Comparison of ENCODE assay signal across 1 cellular context in the genomic region with DNA sequence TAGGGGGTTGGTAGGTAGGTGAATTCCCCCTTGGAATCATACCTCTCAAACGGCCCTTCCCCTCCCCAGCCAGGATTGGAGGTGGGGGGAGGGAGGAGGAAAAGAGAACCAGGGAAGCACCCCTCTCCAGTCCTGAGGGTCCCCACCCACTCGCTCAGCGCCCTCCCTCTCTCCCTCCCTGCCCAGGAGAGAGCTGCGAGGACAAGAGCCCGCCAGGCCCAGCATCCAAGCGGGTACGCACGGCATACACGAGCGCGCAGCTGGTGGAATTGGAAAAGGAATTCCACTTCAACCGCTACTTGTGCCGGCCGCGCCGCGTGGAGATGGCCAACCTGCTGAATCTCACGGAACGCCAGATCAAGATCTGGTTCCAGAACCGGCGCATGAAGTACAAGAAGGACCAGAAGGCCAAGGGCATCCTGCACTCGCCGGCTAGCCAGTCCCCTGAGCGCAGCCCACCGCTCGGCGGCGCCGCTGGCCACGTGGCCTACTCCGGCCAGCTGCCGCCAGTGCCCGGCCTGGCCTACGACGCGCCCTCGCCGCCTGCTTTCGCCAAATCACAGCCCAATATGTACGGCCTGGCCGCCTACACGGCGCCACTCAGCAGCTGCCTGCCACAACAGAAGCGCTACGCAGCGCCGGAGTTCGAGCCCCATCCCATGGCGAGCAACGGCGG.
TF ChIP-seq lines count a peak whose summit lies in the region.

No MANE protein-coding gene starts in this region.

TF ChIP-seq in H1, 55 proteins besides CTCF, POLR2A, EP300 and RAD21:
- TF ChIP-seq BRCA1 (IDR thresholded peaks at IDR 0.05; ENCODE audit: low read depth, low read length) = no peak
- no peak for TF ChIP-seq SRF (IDR thresholded peaks at IDR 0.05; ENCODE audit: low read depth, low read length)
- no peak for TF ChIP-seq FOSL1 (IDR thresholded peaks at IDR 0.05; ENCODE audit: insufficient read depth, low read depth, low read length)
- TF ChIP-seq GABPA (IDR thresholded peaks at IDR 0.05; ENCODE audit: borderline replicate concordance, insufficient read depth, low read length) = no peak
- TF ChIP-seq GTF2F1 (IDR thresholded peaks at IDR 0.05; ENCODE audit: borderline replicate concordance, low read depth, low read length) = no peak
- no peak for TF ChIP-seq BCL11A (IDR thresholded peaks at IDR 0.05; ENCODE audit: low read depth in 2 of 2, low read length in 2 of 2)
- TF ChIP-seq, protein P1, sequence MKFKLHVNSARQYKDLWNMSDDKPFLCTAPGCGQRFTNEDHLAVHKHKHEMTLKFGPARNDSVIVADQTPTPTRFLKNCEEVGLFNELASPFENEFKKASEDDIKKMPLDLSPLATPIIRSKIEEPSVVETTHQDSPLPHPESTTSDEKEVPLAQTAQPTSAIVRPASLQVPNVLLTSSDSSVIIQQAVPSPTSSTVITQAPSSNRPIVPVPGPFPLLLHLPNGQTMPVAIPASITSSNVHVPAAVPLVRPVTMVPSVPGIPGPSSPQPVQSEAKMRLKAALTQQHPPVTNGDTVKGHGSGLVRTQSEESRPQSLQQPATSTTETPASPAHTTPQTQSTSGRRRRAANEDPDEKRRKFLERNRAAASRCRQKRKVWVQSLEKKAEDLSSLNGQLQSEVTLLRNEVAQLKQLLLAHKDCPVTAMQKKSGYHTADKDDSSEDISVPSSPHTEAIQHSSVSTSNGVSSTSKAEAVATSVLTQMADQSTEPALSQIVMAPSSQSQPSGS (IDR thresholded peaks at IDR 0.05; ENCODE audit: low read length) = no peak
- TF ChIP-seq SUZ12 (IDR thresholded peaks at IDR 0.05; ENCODE audit: low read length) = no peak; the same call in 1 of the 2 replicates
- TF ChIP-seq EGR1 (IDR thresholded peaks at IDR 0.05; ENCODE audit: borderline replicate concordance, low read depth, low read length) = peak; percentile 92
- TF ChIP-seq CBX5 (IDR thresholded peaks at IDR 0.05; ENCODE audit: low read depth, low read length) = no peak
- no peak for TF ChIP-seq NRF1 (IDR thresholded peaks at IDR 0.05; ENCODE audit: low read depth, low read length)
- TF ChIP-seq, protein P2, sequence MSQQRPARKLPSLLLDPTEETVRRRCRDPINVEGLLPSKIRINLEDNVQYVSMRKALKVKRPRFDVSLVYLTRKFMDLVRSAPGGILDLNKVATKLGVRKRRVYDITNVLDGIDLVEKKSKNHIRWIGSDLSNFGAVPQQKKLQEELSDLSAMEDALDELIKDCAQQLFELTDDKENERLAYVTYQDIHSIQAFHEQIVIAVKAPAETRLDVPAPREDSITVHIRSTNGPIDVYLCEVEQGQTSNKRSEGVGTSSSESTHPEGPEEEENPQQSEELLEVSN (IDR thresholded peaks at IDR 0.05) = peak; percentile 96
- no peak for TF ChIP-seq HDAC6 (IDR thresholded peaks at IDR 0.05; ENCODE audit: low read depth, low read length)
- TF ChIP-seq RXRA (IDR thresholded peaks at IDR 0.05; ENCODE audit: insufficient read depth, low read depth, low read length) = no peak
- no peak for TF ChIP-seq CEBPB (IDR thresholded peaks at IDR 0.05; ENCODE audit: low read depth, low read length)
- TF ChIP-seq, protein P3, sequence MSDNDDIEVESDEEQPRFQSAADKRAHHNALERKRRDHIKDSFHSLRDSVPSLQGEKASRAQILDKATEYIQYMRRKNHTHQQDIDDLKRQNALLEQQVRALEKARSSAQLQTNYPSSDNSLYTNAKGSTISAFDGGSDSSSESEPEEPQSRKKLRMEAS (IDR thresholded peaks at IDR 0.05) = peak; percentile 98
- TF ChIP-seq, protein P4, sequence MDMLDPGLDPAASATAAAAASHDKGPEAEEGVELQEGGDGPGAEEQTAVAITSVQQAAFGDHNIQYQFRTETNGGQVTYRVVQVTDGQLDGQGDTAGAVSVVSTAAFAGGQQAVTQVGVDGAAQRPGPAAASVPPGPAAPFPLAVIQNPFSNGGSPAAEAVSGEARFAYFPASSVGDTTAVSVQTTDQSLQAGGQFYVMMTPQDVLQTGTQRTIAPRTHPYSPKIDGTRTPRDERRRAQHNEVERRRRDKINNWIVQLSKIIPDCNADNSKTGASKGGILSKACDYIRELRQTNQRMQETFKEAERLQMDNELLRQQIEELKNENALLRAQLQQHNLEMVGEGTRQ (IDR thresholded peaks at IDR 0.05; ENCODE audit: low read length) = peak; percentile 56; the same call in 1 of the 2 replicates
- no peak for TF ChIP-seq ASH2L (IDR thresholded peaks at IDR 0.05; ENCODE audit: low read length)
- TF ChIP-seq SP1 (IDR thresholded peaks at IDR 0.05; ENCODE audit: low read depth, low read length) = peak; percentile 84
- no peak for TF ChIP-seq TAF7 (optimal IDR thresholded peaks at IDR 0.05; ENCODE audit: borderline replicate concordance, low read depth, low read length)
- TF ChIP-seq EZH2 (IDR thresholded peaks at IDR 0.05; ENCODE audit: low read depth, low read length, severe bottlenecking) = no peak
- TF ChIP-seq JUN (IDR thresholded peaks at IDR 0.05; ENCODE audit: low read depth, low read length) = no peak
- no peak for TF ChIP-seq POU5F1 (IDR thresholded peaks at IDR 0.05; ENCODE audit: low read depth, low read length)
- peak; percentile 58; the same call in 1 of the 2 replicates for TF ChIP-seq YY1 (IDR thresholded peaks at IDR 0.05; ENCODE audit: low read depth, low read length)
- peak; percentile 39; the same call in 1 of the 2 replicates for TF ChIP-seq CREB1 (IDR thresholded peaks at IDR 0.05)
- no peak for TF ChIP-seq SP4 (IDR thresholded peaks at IDR 0.05; ENCODE audit: low read length)
- TF ChIP-seq CHD1 (IDR thresholded peaks at IDR 0.05; ENCODE audit: low read depth, low read length) = no peak
- TF ChIP-seq NANOG (IDR thresholded peaks at IDR 0.05; ENCODE audit: insufficient read depth, low read depth, low read length, poor library complexity, severe bottlenecking) = no peak
- peak; percentile 98 for TF ChIP-seq CTBP2 (IDR thresholded peaks at IDR 0.05; ENCODE audit: borderline replicate concordance, insufficient read depth, insufficient read length, low read length)
- TF ChIP-seq KDM4A (IDR thresholded peaks at IDR 0.05; ENCODE audit: low read depth, low read length, severe bottlenecking) = peak; percentile 90
- TF ChIP-seq RFX5 (IDR thresholded peaks at IDR 0.05; ENCODE audit: borderline replicate concordance, low read depth, low read length) = no peak
- TF ChIP-seq ZNF274 (IDR thresholded peaks at IDR 0.05; ENCODE audit: borderline replicate concordance, extremely low read depth, low read length) = no peak
- no peak for TF ChIP-seq TAF1 (IDR thresholded peaks at IDR 0.05; ENCODE audit: low read depth, low read length)
- TF ChIP-seq SIN3A (conservative IDR thresholded peaks at IDR 0.05 in 1 of 2, IDR thresholded peaks at IDR 0.05 in 1 of 2; ENCODE audit: low read depth in 1 of 2, low read length in 2 of 2) = 0 out of 4 replicates have a peak, but pooled peaks of 1 of the 2 experiments have one; percentile 43
- TF ChIP-seq MAFK (IDR thresholded peaks at IDR 0.05; ENCODE audit: low read depth, low read length) = no peak
- no peak for TF ChIP-seq KDM1A (IDR thresholded peaks at IDR 0.05; ENCODE audit: borderline replicate concordance, low read length)
- TF ChIP-seq HDAC2 (IDR thresholded peaks at IDR 0.05; ENCODE audit: borderline replicate concordance in 1 of 2, low read depth in 2 of 2, low read length in 2 of 2) = no peak
- TF ChIP-seq, protein P5, sequence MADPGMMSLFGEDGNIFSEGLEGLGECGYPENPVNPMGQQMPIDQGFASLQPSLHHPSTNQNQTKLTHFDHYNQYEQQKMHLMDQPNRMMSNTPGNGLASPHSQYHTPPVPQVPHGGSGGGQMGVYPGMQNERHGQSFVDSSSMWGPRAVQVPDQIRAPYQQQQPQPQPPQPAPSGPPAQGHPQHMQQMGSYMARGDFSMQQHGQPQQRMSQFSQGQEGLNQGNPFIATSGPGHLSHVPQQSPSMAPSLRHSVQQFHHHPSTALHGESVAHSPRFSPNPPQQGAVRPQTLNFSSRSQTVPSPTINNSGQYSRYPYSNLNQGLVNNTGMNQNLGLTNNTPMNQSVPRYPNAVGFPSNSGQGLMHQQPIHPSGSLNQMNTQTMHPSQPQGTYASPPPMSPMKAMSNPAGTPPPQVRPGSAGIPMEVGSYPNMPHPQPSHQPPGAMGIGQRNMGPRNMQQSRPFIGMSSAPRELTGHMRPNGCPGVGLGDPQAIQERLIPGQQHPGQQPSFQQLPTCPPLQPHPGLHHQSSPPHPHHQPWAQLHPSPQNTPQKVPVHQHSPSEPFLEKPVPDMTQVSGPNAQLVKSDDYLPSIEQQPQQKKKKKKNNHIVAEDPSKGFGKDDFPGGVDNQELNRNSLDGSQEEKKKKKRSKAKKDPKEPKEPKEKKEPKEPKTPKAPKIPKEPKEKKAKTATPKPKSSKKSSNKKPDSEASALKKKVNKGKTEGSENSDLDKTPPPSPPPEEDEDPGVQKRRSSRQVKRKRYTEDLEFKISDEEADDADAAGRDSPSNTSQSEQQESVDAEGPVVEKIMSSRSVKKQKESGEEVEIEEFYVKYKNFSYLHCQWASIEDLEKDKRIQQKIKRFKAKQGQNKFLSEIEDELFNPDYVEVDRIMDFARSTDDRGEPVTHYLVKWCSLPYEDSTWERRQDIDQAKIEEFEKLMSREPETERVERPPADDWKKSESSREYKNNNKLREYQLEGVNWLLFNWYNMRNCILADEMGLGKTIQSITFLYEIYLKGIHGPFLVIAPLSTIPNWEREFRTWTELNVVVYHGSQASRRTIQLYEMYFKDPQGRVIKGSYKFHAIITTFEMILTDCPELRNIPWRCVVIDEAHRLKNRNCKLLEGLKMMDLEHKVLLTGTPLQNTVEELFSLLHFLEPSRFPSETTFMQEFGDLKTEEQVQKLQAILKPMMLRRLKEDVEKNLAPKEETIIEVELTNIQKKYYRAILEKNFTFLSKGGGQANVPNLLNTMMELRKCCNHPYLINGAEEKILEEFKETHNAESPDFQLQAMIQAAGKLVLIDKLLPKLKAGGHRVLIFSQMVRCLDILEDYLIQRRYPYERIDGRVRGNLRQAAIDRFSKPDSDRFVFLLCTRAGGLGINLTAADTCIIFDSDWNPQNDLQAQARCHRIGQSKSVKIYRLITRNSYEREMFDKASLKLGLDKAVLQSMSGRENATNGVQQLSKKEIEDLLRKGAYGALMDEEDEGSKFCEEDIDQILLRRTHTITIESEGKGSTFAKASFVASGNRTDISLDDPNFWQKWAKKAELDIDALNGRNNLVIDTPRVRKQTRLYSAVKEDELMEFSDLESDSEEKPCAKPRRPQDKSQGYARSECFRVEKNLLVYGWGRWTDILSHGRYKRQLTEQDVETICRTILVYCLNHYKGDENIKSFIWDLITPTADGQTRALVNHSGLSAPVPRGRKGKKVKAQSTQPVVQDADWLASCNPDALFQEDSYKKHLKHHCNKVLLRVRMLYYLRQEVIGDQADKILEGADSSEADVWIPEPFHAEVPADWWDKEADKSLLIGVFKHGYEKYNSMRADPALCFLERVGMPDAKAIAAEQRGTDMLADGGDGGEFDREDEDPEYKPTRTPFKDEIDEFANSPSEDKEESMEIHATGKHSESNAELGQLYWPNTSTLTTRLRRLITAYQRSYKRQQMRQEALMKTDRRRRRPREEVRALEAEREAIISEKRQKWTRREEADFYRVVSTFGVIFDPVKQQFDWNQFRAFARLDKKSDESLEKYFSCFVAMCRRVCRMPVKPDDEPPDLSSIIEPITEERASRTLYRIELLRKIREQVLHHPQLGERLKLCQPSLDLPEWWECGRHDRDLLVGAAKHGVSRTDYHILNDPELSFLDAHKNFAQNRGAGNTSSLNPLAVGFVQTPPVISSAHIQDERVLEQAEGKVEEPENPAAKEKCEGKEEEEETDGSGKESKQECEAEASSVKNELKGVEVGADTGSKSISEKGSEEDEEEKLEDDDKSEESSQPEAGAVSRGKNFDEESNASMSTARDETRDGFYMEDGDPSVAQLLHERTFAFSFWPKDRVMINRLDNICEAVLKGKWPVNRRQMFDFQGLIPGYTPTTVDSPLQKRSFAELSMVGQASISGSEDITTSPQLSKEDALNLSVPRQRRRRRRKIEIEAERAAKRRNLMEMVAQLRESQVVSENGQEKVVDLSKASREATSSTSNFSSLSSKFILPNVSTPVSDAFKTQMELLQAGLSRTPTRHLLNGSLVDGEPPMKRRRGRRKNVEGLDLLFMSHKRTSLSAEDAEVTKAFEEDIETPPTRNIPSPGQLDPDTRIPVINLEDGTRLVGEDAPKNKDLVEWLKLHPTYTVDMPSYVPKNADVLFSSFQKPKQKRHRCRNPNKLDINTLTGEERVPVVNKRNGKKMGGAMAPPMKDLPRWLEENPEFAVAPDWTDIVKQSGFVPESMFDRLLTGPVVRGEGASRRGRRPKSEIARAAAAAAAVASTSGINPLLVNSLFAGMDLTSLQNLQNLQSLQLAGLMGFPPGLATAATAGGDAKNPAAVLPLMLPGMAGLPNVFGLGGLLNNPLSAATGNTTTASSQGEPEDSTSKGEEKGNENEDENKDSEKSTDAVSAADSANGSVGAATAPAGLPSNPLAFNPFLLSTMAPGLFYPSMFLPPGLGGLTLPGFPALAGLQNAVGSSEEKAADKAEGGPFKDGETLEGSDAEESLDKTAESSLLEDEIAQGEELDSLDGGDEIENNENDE (IDR thresholded peaks at IDR 0.05; ENCODE audit: insufficient replicate concordance, low read length) = no peak
